ENCODE assay signal across 1 cellular context in the genomic region with DNA sequence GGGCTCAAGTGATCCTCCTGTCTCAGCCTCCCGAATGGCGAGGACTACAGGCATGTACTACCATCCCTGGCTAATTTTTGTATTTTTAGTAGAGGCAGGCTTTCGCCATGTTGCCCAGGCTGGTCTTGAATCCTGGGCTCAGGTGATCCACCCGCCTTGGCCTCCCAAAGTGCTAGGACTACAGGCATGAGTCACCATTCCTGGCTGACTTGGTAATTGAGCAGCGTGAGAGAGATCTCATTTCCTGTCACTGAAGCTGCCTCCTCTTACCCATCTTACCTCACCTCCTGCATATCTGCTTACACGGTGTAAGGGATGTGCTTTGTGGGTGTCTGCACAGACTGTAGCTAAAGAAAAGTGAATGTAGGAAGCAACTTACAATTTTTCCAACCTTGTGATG.
TF ChIP-seq lines count a peak whose summit lies in the region.

No MANE protein-coding gene starts in this region.

TF ChIP-seq in HEK293, 187 proteins besides CTCF, POLR2A, EP300 and RAD21 (continues in another document):
- TF ChIP-seq YY1 (tag by site-specific recombination; IDR thresholded peaks at IDR 0.05) (no peak), IKZF3 (tag by site-specific recombination; IDR thresholded peaks at IDR 0.05) (no peak), ZNF837 (tag by site-specific recombination; IDR thresholded peaks at IDR 0.05) (no peak), SALL2 (tag by site-specific recombination; IDR thresholded peaks at IDR 0.05; ENCODE audit: borderline replicate concordance) (no peak), ZNF701 (tag by site-specific recombination; IDR thresholded peaks at IDR 0.05) (no peak), SCRT2 (tag by site-specific recombination; IDR thresholded peaks at IDR 0.05) (no peak), TRIM28 (IDR thresholded peaks at IDR 0.05; ENCODE audit: borderline replicate concordance, low read length) (no peak), ZBTB21 (tag by site-specific recombination; IDR thresholded peaks at IDR 0.05) (no peak; the same call in 1 of the 2 replicates), ZNF394 (tag by site-specific recombination; IDR thresholded peaks at IDR 0.05; ENCODE audit: borderline replicate concordance) (peak; percentile 52), ZNF560 (tag by site-specific recombination; IDR thresholded peaks at IDR 0.05; ENCODE audit: borderline replicate concordance) (no peak), ZNF214 (tag by site-specific recombination; IDR thresholded peaks at IDR 0.05; ENCODE audit: borderline replicate concordance) (no peak), ZNF561 (tag by site-specific recombination; IDR thresholded peaks at IDR 0.05; ENCODE audit: borderline replicate concordance) (no peak), ZNF335 (tag by site-specific recombination; conservative IDR thresholded peaks at IDR 0.05) (0 out of 2 replicates have a peak, but pooled peaks have one; percentile 20), ZNF174 (tag by site-specific recombination; IDR thresholded peaks at IDR 0.05) (no peak), ZNF600 (tag by site-specific recombination; IDR thresholded peaks at IDR 0.05) (0 out of 2 replicates have a peak, but pooled peaks have one; percentile 16), OVOL3 (tag by site-specific recombination; IDR thresholded peaks at IDR 0.05) (no peak), ZBTB17 (tag by site-specific recombination; IDR thresholded peaks at IDR 0.05) (no peak), ZNF629 (tag by site-specific recombination; IDR thresholded peaks at IDR 0.05) (peak; percentile 65; the same call in 1 of the 2 replicates), ZNF843 (tag by site-specific recombination; IDR thresholded peaks at IDR 0.05) (no peak), MZF1 (tag by site-specific recombination; IDR thresholded peaks at IDR 0.05; ENCODE audit: borderline replicate concordance) (no peak), ZBTB20 (tag by site-specific recombination; IDR thresholded peaks at IDR 0.05) (no peak), PRDM1 (tag by site-specific recombination; IDR thresholded peaks at IDR 0.05) (peak; percentile 63; the same call in 1 of the 2 replicates), MYNN (tag by site-specific recombination; IDR thresholded peaks at IDR 0.05; ENCODE audit: borderline replicate concordance) (no peak), SP7 (tag by site-specific recombination; IDR thresholded peaks at IDR 0.05) (peak; percentile 55), ZNF266 (tag by site-specific recombination; IDR thresholded peaks at IDR 0.05; ENCODE audit: low read depth) (no peak), ZNF350 (tag by site-specific recombination; IDR thresholded peaks at IDR 0.05) (no peak), ZNF677 (tag by site-specific recombination; IDR thresholded peaks at IDR 0.05) (no peak), ZNF530 (tag by site-specific recombination; IDR thresholded peaks at IDR 0.05; ENCODE audit: low read depth) (no peak), ZNF529 (tag by site-specific recombination; IDR thresholded peaks at IDR 0.05; ENCODE audit: insufficient replicate concordance) (no peak), ZSCAN23 (tag by site-specific recombination; IDR thresholded peaks at IDR 0.05) (no peak), KLF1 (tag by site-specific recombination; IDR thresholded peaks at IDR 0.05) (no peak), ZNF621 (tag by site-specific recombination; IDR thresholded peaks at IDR 0.05) (no peak), ZBTB1 (tag by site-specific recombination; IDR thresholded peaks at IDR 0.05) (no peak), ZNF37A (tag by site-specific recombination; IDR thresholded peaks at IDR 0.05) (no peak), ZNF707 (tag by site-specific recombination; IDR thresholded peaks at IDR 0.05) (no peak), ZNF510 (tag by site-specific recombination; IDR thresholded peaks at IDR 0.05; ENCODE audit: insufficient replicate concordance) (no peak), GLIS1 (tag by site-specific recombination; IDR thresholded peaks at IDR 0.05) (peak; percentile 56), KLF10 (tag by site-specific recombination; IDR thresholded peaks at IDR 0.05) (no peak), ZNF366 (tag by site-specific recombination; conservative IDR thresholded peaks at IDR 0.05) (peak; percentile 39; the same call in 1 of the 2 replicates), ZNF623 (tag by site-specific recombination; IDR thresholded peaks at IDR 0.05) (no peak)
- TF ChIP-seq, protein P1, sequence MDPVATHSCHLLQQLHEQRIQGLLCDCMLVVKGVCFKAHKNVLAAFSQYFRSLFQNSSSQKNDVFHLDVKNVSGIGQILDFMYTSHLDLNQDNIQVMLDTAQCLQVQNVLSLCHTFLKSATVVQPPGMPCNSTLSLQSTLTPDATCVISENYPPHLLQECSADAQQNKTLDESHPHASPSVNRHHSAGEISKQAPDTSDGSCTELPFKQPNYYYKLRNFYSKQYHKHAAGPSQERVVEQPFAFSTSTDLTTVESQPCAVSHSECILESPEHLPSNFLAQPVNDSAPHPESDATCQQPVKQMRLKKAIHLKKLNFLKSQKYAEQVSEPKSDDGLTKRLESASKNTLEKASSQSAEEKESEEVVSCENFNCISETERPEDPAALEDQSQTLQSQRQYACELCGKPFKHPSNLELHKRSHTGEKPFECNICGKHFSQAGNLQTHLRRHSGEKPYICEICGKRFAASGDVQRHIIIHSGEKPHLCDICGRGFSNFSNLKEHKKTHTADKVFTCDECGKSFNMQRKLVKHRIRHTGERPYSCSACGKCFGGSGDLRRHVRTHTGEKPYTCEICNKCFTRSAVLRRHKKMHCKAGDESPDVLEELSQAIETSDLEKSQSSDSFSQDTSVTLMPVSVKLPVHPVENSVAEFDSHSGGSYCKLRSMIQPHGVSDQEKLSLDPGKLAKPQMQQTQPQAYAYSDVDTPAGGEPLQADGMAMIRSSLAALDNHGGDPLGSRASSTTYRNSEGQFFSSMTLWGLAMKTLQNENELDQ (tag by site-specific recombination; IDR thresholded peaks at IDR 0.05; ENCODE audit: low read depth), result no peak
- TF ChIP-seq, protein P2, sequence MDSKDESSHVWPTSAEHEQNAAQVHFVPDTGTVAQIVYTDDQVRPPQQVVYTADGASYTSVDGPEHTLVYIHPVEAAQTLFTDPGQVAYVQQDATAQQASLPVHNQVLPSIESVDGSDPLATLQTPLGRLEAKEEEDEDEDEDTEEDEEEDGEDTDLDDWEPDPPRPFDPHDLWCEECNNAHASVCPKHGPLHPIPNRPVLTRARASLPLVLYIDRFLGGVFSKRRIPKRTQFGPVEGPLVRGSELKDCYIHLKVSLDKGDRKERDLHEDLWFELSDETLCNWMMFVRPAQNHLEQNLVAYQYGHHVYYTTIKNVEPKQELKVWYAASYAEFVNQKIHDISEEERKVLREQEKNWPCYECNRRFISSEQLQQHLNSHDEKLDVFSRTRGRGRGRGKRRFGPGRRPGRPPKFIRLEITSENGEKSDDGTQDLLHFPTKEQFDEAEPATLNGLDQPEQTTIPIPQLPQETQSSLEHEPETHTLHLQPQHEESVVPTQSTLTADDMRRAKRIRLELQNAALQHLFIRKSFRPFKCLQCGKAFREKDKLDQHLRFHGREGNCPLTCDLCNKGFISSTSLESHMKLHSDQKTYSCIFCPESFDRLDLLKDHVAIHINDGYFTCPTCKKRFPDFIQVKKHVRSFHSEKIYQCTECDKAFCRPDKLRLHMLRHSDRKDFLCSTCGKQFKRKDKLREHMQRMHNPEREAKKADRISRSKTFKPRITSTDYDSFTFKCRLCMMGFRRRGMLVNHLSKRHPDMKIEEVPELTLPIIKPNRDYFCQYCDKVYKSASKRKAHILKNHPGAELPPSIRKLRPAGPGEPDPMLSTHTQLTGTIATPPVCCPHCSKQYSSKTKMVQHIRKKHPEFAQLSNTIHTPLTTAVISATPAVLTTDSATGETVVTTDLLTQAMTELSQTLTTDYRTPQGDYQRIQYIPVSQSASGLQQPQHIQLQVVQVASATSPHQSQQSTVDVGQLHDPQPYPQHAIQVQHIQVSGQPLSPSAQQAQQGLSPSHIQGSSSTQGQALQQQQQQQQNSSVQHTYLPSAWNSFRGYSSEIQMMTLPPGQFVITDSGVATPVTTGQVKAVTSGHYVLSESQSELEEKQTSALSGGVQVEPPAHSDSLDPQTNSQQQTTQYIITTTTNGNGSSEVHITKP (tag by site-specific recombination; IDR thresholded peaks at IDR 0.05), result peak; percentile 12; the same call in 1 of the 2 replicates
- TF ChIP-seq, protein P3, sequence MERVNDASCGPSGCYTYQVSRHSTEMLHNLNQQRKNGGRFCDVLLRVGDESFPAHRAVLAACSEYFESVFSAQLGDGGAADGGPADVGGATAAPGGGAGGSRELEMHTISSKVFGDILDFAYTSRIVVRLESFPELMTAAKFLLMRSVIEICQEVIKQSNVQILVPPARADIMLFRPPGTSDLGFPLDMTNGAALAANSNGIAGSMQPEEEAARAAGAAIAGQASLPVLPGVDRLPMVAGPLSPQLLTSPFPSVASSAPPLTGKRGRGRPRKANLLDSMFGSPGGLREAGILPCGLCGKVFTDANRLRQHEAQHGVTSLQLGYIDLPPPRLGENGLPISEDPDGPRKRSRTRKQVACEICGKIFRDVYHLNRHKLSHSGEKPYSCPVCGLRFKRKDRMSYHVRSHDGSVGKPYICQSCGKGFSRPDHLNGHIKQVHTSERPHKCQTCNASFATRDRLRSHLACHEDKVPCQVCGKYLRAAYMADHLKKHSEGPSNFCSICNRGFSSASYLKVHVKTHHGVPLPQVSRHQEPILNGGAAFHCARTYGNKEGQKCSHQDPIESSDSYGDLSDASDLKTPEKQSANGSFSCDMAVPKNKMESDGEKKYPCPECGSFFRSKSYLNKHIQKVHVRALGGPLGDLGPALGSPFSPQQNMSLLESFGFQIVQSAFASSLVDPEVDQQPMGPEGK (tag by site-specific recombination; IDR thresholded peaks at IDR 0.05), result peak; percentile 28; the same call in 1 of the 2 replicates
- TF ChIP-seq, protein P4, sequence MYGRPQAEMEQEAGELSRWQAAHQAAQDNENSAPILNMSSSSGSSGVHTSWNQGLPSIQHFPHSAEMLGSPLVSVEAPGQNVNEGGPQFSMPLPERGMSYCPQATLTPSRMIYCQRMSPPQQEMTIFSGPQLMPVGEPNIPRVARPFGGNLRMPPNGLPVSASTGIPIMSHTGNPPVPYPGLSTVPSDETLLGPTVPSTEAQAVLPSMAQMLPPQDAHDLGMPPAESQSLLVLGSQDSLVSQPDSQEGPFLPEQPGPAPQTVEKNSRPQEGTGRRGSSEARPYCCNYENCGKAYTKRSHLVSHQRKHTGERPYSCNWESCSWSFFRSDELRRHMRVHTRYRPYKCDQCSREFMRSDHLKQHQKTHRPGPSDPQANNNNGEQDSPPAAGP (tag by site-specific recombination; IDR thresholded peaks at IDR 0.05), result peak; percentile 73; the same call in 1 of the 2 replicates
- TF ChIP-seq, protein P5, sequence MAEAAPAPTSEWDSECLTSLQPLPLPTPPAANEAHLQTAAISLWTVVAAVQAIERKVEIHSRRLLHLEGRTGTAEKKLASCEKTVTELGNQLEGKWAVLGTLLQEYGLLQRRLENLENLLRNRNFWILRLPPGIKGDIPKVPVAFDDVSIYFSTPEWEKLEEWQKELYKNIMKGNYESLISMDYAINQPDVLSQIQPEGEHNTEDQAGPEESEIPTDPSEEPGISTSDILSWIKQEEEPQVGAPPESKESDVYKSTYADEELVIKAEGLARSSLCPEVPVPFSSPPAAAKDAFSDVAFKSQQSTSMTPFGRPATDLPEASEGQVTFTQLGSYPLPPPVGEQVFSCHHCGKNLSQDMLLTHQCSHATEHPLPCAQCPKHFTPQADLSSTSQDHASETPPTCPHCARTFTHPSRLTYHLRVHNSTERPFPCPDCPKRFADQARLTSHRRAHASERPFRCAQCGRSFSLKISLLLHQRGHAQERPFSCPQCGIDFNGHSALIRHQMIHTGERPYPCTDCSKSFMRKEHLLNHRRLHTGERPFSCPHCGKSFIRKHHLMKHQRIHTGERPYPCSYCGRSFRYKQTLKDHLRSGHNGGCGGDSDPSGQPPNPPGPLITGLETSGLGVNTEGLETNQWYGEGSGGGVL (tag by site-specific recombination; IDR thresholded peaks at IDR 0.05), result no peak
- TF ChIP-seq, protein P6, sequence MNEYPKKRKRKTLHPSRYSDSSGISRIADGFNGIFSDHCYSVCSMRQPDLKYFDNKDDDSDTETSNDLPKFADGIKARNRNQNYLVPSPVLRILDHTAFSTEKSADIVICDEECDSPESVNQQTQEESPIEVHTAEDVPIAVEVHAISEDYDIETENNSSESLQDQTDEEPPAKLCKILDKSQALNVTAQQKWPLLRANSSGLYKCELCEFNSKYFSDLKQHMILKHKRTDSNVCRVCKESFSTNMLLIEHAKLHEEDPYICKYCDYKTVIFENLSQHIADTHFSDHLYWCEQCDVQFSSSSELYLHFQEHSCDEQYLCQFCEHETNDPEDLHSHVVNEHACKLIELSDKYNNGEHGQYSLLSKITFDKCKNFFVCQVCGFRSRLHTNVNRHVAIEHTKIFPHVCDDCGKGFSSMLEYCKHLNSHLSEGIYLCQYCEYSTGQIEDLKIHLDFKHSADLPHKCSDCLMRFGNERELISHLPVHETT (tag by site-specific recombination; IDR thresholded peaks at IDR 0.05), result peak; percentile 70; the same call in 1 of the 2 replicates
- TF ChIP-seq, protein P7, sequence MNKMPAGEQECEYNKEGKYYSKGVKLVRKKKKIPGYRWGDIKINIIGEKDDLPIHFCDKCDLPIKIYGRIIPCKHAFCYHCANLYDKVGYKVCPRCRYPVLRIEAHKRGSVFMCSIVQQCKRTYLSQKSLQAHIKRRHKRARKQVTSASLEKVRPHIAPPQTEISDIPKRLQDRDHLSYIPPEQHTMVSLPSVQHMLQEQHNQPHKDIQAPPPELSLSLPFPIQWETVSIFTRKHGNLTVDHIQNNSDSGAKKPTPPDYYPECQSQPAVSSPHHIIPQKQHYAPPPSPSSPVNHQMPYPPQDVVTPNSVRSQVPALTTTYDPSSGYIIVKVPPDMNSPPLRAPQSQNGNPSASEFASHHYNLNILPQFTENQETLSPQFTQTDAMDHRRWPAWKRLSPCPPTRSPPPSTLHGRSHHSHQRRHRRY (tag by site-specific recombination; IDR thresholded peaks at IDR 0.05), result no peak
- TF ChIP-seq, protein P8, sequence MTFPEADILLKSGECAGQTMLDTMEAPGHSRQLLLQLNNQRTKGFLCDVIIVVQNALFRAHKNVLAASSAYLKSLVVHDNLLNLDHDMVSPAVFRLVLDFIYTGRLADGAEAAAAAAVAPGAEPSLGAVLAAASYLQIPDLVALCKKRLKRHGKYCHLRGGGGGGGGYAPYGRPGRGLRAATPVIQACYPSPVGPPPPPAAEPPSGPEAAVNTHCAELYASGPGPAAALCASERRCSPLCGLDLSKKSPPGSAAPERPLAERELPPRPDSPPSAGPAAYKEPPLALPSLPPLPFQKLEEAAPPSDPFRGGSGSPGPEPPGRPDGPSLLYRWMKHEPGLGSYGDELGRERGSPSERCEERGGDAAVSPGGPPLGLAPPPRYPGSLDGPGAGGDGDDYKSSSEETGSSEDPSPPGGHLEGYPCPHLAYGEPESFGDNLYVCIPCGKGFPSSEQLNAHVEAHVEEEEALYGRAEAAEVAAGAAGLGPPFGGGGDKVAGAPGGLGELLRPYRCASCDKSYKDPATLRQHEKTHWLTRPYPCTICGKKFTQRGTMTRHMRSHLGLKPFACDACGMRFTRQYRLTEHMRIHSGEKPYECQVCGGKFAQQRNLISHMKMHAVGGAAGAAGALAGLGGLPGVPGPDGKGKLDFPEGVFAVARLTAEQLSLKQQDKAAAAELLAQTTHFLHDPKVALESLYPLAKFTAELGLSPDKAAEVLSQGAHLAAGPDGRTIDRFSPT (tag by site-specific recombination; IDR thresholded peaks at IDR 0.05), result peak; percentile 50; the same call in 1 of the 2 replicates
